Comparison of ENCODE assay signal across 18 cellular contexts in the genomic region with DNA sequence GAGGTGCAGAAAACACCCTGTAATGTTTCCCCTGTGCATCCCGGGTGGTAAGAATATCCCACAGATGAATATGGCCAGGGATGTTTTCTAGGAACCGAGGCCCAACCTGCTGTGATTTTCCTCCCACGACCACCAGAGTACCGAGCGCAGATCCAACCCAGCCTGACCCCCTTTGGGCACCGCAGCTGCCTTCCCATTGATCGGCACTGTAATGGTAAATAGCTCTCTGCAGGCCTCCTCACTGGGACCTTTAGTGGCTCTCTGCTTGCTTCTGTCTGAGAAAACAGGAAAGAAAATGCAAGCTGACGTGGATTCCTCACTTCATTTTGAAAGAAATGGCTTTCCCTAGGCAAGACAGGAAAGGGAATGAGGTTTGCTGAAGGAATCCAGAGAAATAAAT. TPM values are rescaled to one million over a fixed set of nuclear protein-coding genes. Genes with fewer than 3 reads are reported as not detected.
DNase-seq lines count a peak whose midpoint lies in the region; ATAC-seq and TF ChIP-seq lines count a peak whose summit lies in the region.
"Had no signal": no experiment of that assay in that cellular context is flagged by ENCODE, and none has a peak within 500 bp of the region (broad histone marks: within the 10 kb centered on the region; RNA-seq: fewer than 3 reads in every experiment).

No MANE protein-coding gene starts in this region.

- no peak overlapping the region for H3K56ac ChIP-seq in H9 (ENCODE audit: insufficient read length, low read depth, low read length)

- H3K23ac ChIP-seq in H9 (ENCODE audit: insufficient read length, low read depth, low read length) = no peak overlapping the region

- no peak overlapping the region for H4K8ac ChIP-seq in H9 (replicated peaks; ENCODE audit: insufficient read length, low read depth, low read length)

- TF ChIP-seq CTCF in H9 (conservative IDR thresholded peaks at IDR 0.05) (no peak), suprapubic skin (IDR thresholded peaks at IDR 0.05) (no peak)

- H3K9ac ChIP-seq in H9 (ENCODE audit: extremely low read depth, insufficient read length, low read length) = no peak overlapping the region
- no peak overlapping the region for H3K9ac ChIP-seq in iPS-15b (ENCODE audit: low read depth, low read length)

- peak; percentile 79 for DNase-seq in H9
- DNase-seq in T-helper 17 cell = no peak
- peak; percentile 17 to 40 for DNase-seq in suprapubic skin (ENCODE audit: low spot score in 2 of 2)
- DNase-seq: CD4-positive, alpha-beta memory T cell; HCEC 1CT; NCI-H1105 treated with DMSO at 0.1 percent for 48 hours; NCI-H1930; NCI-H2171; NCI-H748 treated with DMSO at 0.1 percent for 48 hours; PC-3; SJCRH30 had no signal

- no peaks in the 10 kb centered on the region for H3K27me3 ChIP-seq in H9 (ENCODE audit: insufficient read depth, low read length)
- H3K27me3 ChIP-seq in iPS-15b (ENCODE audit: control insufficient read depth, insufficient read depth, low read length) = no peaks in the 10 kb centered on the region
- no peaks in the 10 kb centered on the region for H3K27me3 ChIP-seq in suprapubic skin
- H3K27me3 ChIP-seq: SJCRH30 had no signal

- H3K27me3 Mint-ChIP-seq in H9 (ENCODE audit: low read depth) = peaks cover 32% of the 10 kb centered on the region
- no peaks in the 10 kb centered on the region for H3K27me3 Mint-ChIP-seq in T-helper 17 cell
- H3K27me3 Mint-ChIP-seq: CD4-positive, alpha-beta memory T cell had no signal

- no peak overlapping the region for H3K18ac ChIP-seq in H9 (ENCODE audit: insufficient read length, low read depth, low read length)

- H3T11ph ChIP-seq in H9 (ENCODE audit: low read length) = no peak overlapping the region

- H3K4me1 ChIP-seq in H9 (ENCODE audit: insufficient read depth, low read length) (peaks cover 19% of the 10 kb centered on the region; the same call in 1 of the 2 replicates), iPS-15b (ENCODE audit: control insufficient read depth, insufficient read depth, low read length) (peaks cover 16% of the 10 kb centered on the region), suprapubic skin (peaks cover 21% of the 10 kb centered on the region)

- H3K9me3 ChIP-seq in H9 (ENCODE audit: control insufficient read depth, low read depth, low read length) (no peaks in the 10 kb centered on the region), T-helper 17 cell (ENCODE audit: control insufficient read depth, low read length, poor library complexity, severe bottlenecking) (no peaks in the 10 kb centered on the region), iPS-15b (ENCODE audit: control insufficient read depth, insufficient read depth, low read length) (no peaks in the 10 kb centered on the region), suprapubic skin (no peaks in the 10 kb centered on the region)
- H3K9me3 ChIP-seq: SJCRH30 had no signal

- H2BK15ac ChIP-seq in H9 (ENCODE audit: low read depth, low read length) = no peak overlapping the region

- no peak overlapping the region for H2AFZ ChIP-seq in H9 (ENCODE audit: low read length)

- H2BK20ac ChIP-seq in H9 (ENCODE audit: low read depth, low read length, poor library complexity, severe bottlenecking) = no peak overlapping the region

- peaks cover 47 to 59% of the 10 kb centered on the region in 2 experiments for H3K4me1 Mint-ChIP-seq in H9
- H3K4me1 Mint-ChIP-seq in T-helper 17 cell = peaks cover 10% of the 10 kb centered on the region

- ATAC-seq in T-helper 17 cell (no peak), HG02763 (IDR thresholded peaks at IDR 0.05; ENCODE audit: unreplicated experiment) (no peak), HG03460 (IDR thresholded peaks at IDR 0.05; ENCODE audit: unreplicated experiment) (no peak), HG03108 (IDR thresholded peaks at IDR 0.05; ENCODE audit: unreplicated experiment) (no peak)
- ATAC-seq: PC-3 had no signal

- H3K9me3 Mint-ChIP-seq in H9 = no peaks in the 10 kb centered on the region
- H3K9me3 Mint-ChIP-seq: CD4-positive, alpha-beta memory T cell had no signal

- no peak overlapping the region for H4K91ac ChIP-seq in H9 (ENCODE audit: insufficient read length, low read depth, low read length)

- H3K36me3 ChIP-seq in iPS-15b (ENCODE audit: control insufficient read depth, insufficient read depth, low read length) (no peaks in the 10 kb centered on the region), suprapubic skin (no peaks in the 10 kb centered on the region)
- H3K36me3 ChIP-seq: SJCRH30 had no signal

- H3K27ac Mint-ChIP-seq in H9 (peak overlapping the region; percentile 79 to 93 (median 91); a peak in 6 of 7 replicates), T-helper 17 cell (no peak overlapping the region)
- H3K27ac Mint-ChIP-seq: B cell had no signal

- H3K27ac ChIP-seq in H9 (ENCODE audit: insufficient read length, low read depth, low read length) (peak overlapping the region; percentile 86), suprapubic skin (no peak overlapping the region)
- H3K27ac ChIP-seq: SJCRH30 had no signal

- 0 out of 7 replicates have a peak, but pooled peaks cover 0 to 2% (median 0%) of the 10 kb centered on the region in 3 experiments for H3K36me3 Mint-ChIP-seq in H9 (ENCODE audit: insufficient read depth in 1 of 3, low read depth in 3 of 3)
- no peaks in the 10 kb centered on the region for H3K36me3 Mint-ChIP-seq in T-helper 17 cell (ENCODE audit: low read depth)
- H3K36me3 Mint-ChIP-seq: CD4-positive, alpha-beta memory T cell had no signal

- no peak for TF ChIP-seq POLR2A in suprapubic skin (IDR thresholded peaks at IDR 0.05)

- TF ChIP-seq EP300 in suprapubic skin (IDR thresholded peaks at IDR 0.05) = no peak

- H4K5ac ChIP-seq in H9 (ENCODE audit: insufficient read length, low read depth, low read length) = no peak overlapping the region

- H3K14ac ChIP-seq in H9 (ENCODE audit: insufficient read depth, low read length) = no peak overlapping the region

- H4K20me1 ChIP-seq in H9 (ENCODE audit: control insufficient read depth, insufficient read depth, insufficient read length) = no peaks in the 10 kb centered on the region

- H3K4me3 ChIP-seq in iPS-15b (ENCODE audit: low read depth, low read length) (peak overlapping the region; percentile 26), suprapubic skin (no peak overlapping the region)
- H3K4me3 ChIP-seq: SJCRH30 had no signal

- H2BK5ac ChIP-seq in H9 (ENCODE audit: insufficient read length, low read length) = no peak overlapping the region

- no CpG with 5 or more reads among the region's 8 CpGs for WGBS in H9 (ENCODE audit: extremely low coverage, insufficient read length, low lambda C conversion rate)
- 78% methylated on average over 8 of the region's 8 CpGs for WGBS in suprapubic skin

- no peak overlapping the region for H2BK12ac ChIP-seq in H9 (ENCODE audit: insufficient read length, low read depth, low read length)

- H3K79me2 ChIP-seq in H9 (ENCODE audit: insufficient read depth, low read length) = no peaks in the 10 kb centered on the region; the same call in 1 of the 2 replicates

- H3K79me1 ChIP-seq in H9 (ENCODE audit: insufficient read depth, low read depth, low read length, poor library complexity, severe bottlenecking) = no peaks in the 10 kb centered on the region

- no peak overlapping the region for H3K4ac ChIP-seq in H9 (ENCODE audit: low read depth, low read length)

- H2AK5ac ChIP-seq in H9 (ENCODE audit: insufficient read length, low read length) = no peak overlapping the region

- H3K4me2 ChIP-seq in H9 (ENCODE audit: insufficient read depth, insufficient read length, low read length) = peak overlapping the region; percentile 8

- H3K4me3 Mint-ChIP-seq in H9 (peak overlapping the region; percentile 28 to 33; a peak in 3 of 5 replicates), T-helper 17 cell (peak overlapping the region; percentile 47)
- H3K4me3 Mint-ChIP-seq: B cell had no signal

- H2BK120ac ChIP-seq in H9 (ENCODE audit: low read depth, low read length, poor library complexity, severe bottlenecking) = no peak overlapping the region

- no peaks in the 10 kb centered on the region for H3K23me2 ChIP-seq in H9 (ENCODE audit: insufficient read length, low read depth, low read length, poor library complexity, severe bottlenecking)

RNA-seq across cellular contexts. Expression of gene RAB15, which starts 2.4 kb away (rescaled TPM):
- total RNA-seq in H9 (2021) (53.7 and 54.3 TPM in 2 replicates), T-helper 17 cell (1 to 10 TPM; 4.8 to 5.8 TPM), suprapubic skin (10 to 100 TPM in 3 of 4 donors, 1 to 10 TPM in 1; 9.6 to 17.0 (median 15.1) TPM)

RNA-seq across cellular contexts. Expression of gene FNTB, which starts 12.1 kb away (rescaled TPM):
- total RNA-seq in H9 (2021) = 17.4 and 20.7 TPM in 2 replicates
- 10 to 100 TPM; 14.2 to 22.5 TPM for total RNA-seq in T-helper 17 cell
- total RNA-seq in suprapubic skin = 10 to 100 TPM; 40.6 to 44.6 (median 43.2) TPM

RNA-seq across cellular contexts. Expression of gene GPX2, which starts 32.0 kb away (rescaled TPM):
- 0.79 TPM in 1 of 2 replicates, not detected in the other for total RNA-seq in H9 (2021)
- total RNA-seq in T-helper 17 cell = not detected
- total RNA-seq in suprapubic skin = 10 to 100 TPM in 3 of 4 donors, 1 to 10 TPM in 1; 10.0 to 65.0 (median 27.6) TPM
- total RNA-seq: B cell; CD4-positive, alpha-beta memory T cell; LHCN-M2; NCI-H460; SJCRH30 had no signal

Comparison
In these comparisons a context has a peak if more than half of its experiments do, and no peak if none do; other contexts are left out.
1. DNase-seq: peak in H9 (single experiment) and suprapubic skin (2 of 2); none in T-helper 17 cell (0 of 3).